Comparison of ENCODE assay signal across 25 cellular contexts in genomic region chr11:18731427-18731826, GRCh38. TPM values are rescaled to one million over a fixed set of nuclear protein-coding genes. Genes with fewer than 3 reads are reported as not detected.
DNase-seq lines count a peak whose midpoint lies in the region; ATAC-seq, FAIRE-seq and TF ChIP-seq lines count a peak whose summit lies in the region.
"Had no signal": no experiment of that assay in that cellular context is flagged by ENCODE, and none has a peak within 500 bp of the region (broad histone marks: within the 10 kb centered on the region; RNA-seq: fewer than 3 reads in every experiment).

No MANE protein-coding gene starts in this region.

- H4K20me1 ChIP-seq in Karpas-422 (ENCODE audit: insufficient read depth, low read depth, low read length), result no peaks in the 10 kb centered on the region

- FAIRE-seq in GM12891 (lab: Jason Lieb, UNC), result no peak

- H3K27ac Mint-ChIP-seq in IgD-negative memory B cell (peak overlapping the region in 2 of 3 donors; percentile 10 to 33), memory B cell (peak overlapping the region; percentile 22)
- H3K27ac Mint-ChIP-seq: activated CD4-positive, alpha-beta T cell treated with anti-CD3 and anti-CD28 coated beads for 36 hours; activated naive CD8-positive, alpha-beta T cell treated with anti-CD3 and anti-CD28 coated beads, Interleukin-2, amount 50 U/mL, for 24 hours; neural progenitor cell; T-helper 1 cell treated with Interleukin-12 subunit alpha and Interleukin-12 subunit beta and Interleukin-4 antibody, amounts not matched to agents 30 μg/mL and 1 μg/mL, for 36 hours had no signal

- no peak overlapping the region for H2AFZ ChIP-seq in Karpas-422 (ENCODE audit: low read length)
- H2AFZ ChIP-seq: hepatocyte, neural progenitor cell had no signal

- DNase-seq in GM12891 (ENCODE audit: insufficient read length, low spot score) (no peak), memory B cell (ENCODE audit: low spot score in 2 of 2) (peak in 1 of 2 donors; percentile 10), DMS153 treated with DMSO at 0.1 percent for 48 hours (lab: John Stamatoyannopoulos, UW; ENCODE audit: unreplicated experiment) (no peak), iPS-NIHi11 (ENCODE audit: low spot score) (no peak), Karpas-422 (no peak)
- DNase-seq in effector CD8-positive, alpha-beta T cell (lab: John Stamatoyannopoulos, UW), result no peak
- DNase-seq: MG63, NCI-H2029, spleen had no signal

- H3K4me1 Mint-ChIP-seq in IgD-negative memory B cell (peaks cover 17 to 19% (median 18%) of the 10 kb centered on the region in 3 donors), memory B cell (peaks cover 19% of the 10 kb centered on the region)

- no peaks in the 10 kb centered on the region for H3K79me2 ChIP-seq in Karpas-422 (ENCODE audit: low read length)
- H3K79me2 ChIP-seq: hepatocyte had no signal

- H3K27ac ChIP-seq in Karpas-422 (ENCODE audit: low read length), result no peak overlapping the region
- H3K27ac ChIP-seq: gastroesophageal sphincter, hepatocyte, neural progenitor cell, right atrium auricular region, upper lobe of left lung had no signal

- H3K4me1 ChIP-seq in Karpas-422 (ENCODE audit: low read length), result peaks cover 3% of the 10 kb centered on the region
- H3K4me1 ChIP-seq: gastroesophageal sphincter, upper lobe of left lung had no signal

- no peaks in the 10 kb centered on the region for H3K9me2 ChIP-seq in Karpas-422 (replicated peaks; ENCODE audit: insufficient read depth, low read length)

- H3K36me3 Mint-ChIP-seq in IgD-negative memory B cell (peaks cover 3% of the 10 kb centered on the region), memory B cell (no peaks in the 10 kb centered on the region)
- H3K36me3 Mint-ChIP-seq: immature natural killer cell, neural progenitor cell had no signal

- no peaks in the 10 kb centered on the region for H3K27me3 Mint-ChIP-seq in IgD-negative memory B cell
- peaks cover 11% of the 10 kb centered on the region for H3K27me3 Mint-ChIP-seq in memory B cell
- H3K27me3 Mint-ChIP-seq: activated CD4-positive, alpha-beta T cell treated with anti-CD3 and anti-CD28 coated beads for 36 hours had no signal

- H3K27me3 ChIP-seq in Karpas-422 (ENCODE audit: low read length), result no peaks in the 10 kb centered on the region
- H3K27me3 ChIP-seq: hepatocyte, MG63, neural progenitor cell, right atrium auricular region, spleen, upper lobe of left lung had no signal

- no peak overlapping the region for H3K9ac ChIP-seq in Karpas-422 (ENCODE audit: low read length)
- H3K9ac ChIP-seq: neural progenitor cell had no signal

- no peak overlapping the region for H3K4me2 ChIP-seq in Karpas-422 (ENCODE audit: low read depth, low read length, poor library complexity, severe bottlenecking)
- H3K4me2 ChIP-seq: hepatocyte, neural progenitor cell had no signal

- no peak for TF ChIP-seq POLR2A in GM12891 (IDR thresholded peaks at IDR 0.05; ENCODE audit: low read depth, low read length)

- ATAC-seq in GM19395 (IDR thresholded peaks at IDR 0.05; ENCODE audit: unreplicated experiment) (peak; percentile 20), memory B cell (ENCODE audit: low read depth) (peak; percentile 60)

- no peaks in the 10 kb centered on the region for H3K9me3 Mint-ChIP-seq in IgD-negative memory B cell
- no peaks in the 10 kb centered on the region for H3K9me3 Mint-ChIP-seq in memory B cell
- H3K9me3 Mint-ChIP-seq: activated naive CD8-positive, alpha-beta T cell treated with anti-CD3 and anti-CD28 coated beads, Interleukin-2, amount 50 U/mL, for 24 hours; immature natural killer cell; neural progenitor cell; T-helper 1 cell treated with Interleukin-12 subunit alpha and Interleukin-12 subunit beta and Interleukin-4 antibody, amounts not matched to agents 30 μg/mL and 1 μg/mL, for 36 hours had no signal

- H3K4me3 Mint-ChIP-seq in IgD-negative memory B cell (peak overlapping the region in 1 of 4 donors; percentile 1), memory B cell (no peak overlapping the region)
- H3K4me3 Mint-ChIP-seq: activated CD4-positive, alpha-beta T cell treated with anti-CD3 and anti-CD28 coated beads for 36 hours; activated naive CD8-positive, alpha-beta T cell treated with anti-CD3 and anti-CD28 coated beads, Interleukin-2, amount 50 U/mL, for 24 hours; immature natural killer cell; neural progenitor cell; T-helper 1 cell treated with Interleukin-12 subunit alpha and Interleukin-12 subunit beta and Interleukin-4 antibody, amounts not matched to agents 30 μg/mL and 1 μg/mL, for 36 hours had no signal

- H3K36me3 ChIP-seq in Karpas-422 (ENCODE audit: insufficient read depth, low read length), result no peaks in the 10 kb centered on the region
- H3K36me3 ChIP-seq: gastroesophageal sphincter, MG63, neural progenitor cell, right atrium auricular region, spleen, upper lobe of left lung had no signal

- no peak overlapping the region for H3K4me3 ChIP-seq in Karpas-422 (ENCODE audit: low read length)
- H3K4me3 ChIP-seq: gastroesophageal sphincter, hepatocyte, MG63, neural progenitor cell, right atrium auricular region, spleen, upper lobe of left lung had no signal

- no peaks in the 10 kb centered on the region for H3K9me3 ChIP-seq in Karpas-422 (ENCODE audit: low read length)
- H3K9me3 ChIP-seq: Caco-2, gastroesophageal sphincter, MG63, right atrium auricular region, spleen, upper lobe of left lung had no signal

TF ChIP-seq in GM12891, 5 proteins besides CTCF, POLR2A, EP300 and RAD21:
- no peak for TF ChIP-seq POLR2AphosphoS5 (IDR thresholded peaks at IDR 0.05; ENCODE audit: low read depth, low read length)
- TF ChIP-seq SPI1 (IDR thresholded peaks at IDR 0.05; ENCODE audit: low read depth, low read length), result peak; percentile 44

RNA-seq across cellular contexts. Expression of gene IGSF22, which starts 5.4 kb away (rescaled TPM):
- 0.27 TPM for polyA plus RNA-seq in GM12891 (2012; ENCODE audit: low read depth, missing spikeins)
- polyA plus RNA-seq in IgD-negative memory B cell, result 4.0 TPM
- not detected in 2 replicates for total RNA-seq in Karpas-422 (2014; rRNA removed; shearing (Covaris generic); ENCODE audit: low replicate concordance)
- total RNA-seq: Caco-2, Daoy, dermis blood vessel endothelial cell, hepatocyte, RPMI7951, SK-MEL-5 had no signal
- polyA plus RNA-seq: hepatocyte had no signal

RNA-seq across cellular contexts. Expression of gene TMEM86A, which starts 32.8 kb away (rescaled TPM):
- polyA plus RNA-seq in GM12891 (2012; ENCODE audit: low read depth, missing spikeins), result 0.04 TPM
- polyA plus RNA-seq in IgD-negative memory B cell, result 0.56 TPM
- 0.14 and 0.45 TPM in 2 replicates for total RNA-seq in Karpas-422 (2014; rRNA removed; shearing (Covaris generic); ENCODE audit: low replicate concordance)
